Comparison of ENCODE assay signal across 7 cellular contexts in the genomic region with DNA sequence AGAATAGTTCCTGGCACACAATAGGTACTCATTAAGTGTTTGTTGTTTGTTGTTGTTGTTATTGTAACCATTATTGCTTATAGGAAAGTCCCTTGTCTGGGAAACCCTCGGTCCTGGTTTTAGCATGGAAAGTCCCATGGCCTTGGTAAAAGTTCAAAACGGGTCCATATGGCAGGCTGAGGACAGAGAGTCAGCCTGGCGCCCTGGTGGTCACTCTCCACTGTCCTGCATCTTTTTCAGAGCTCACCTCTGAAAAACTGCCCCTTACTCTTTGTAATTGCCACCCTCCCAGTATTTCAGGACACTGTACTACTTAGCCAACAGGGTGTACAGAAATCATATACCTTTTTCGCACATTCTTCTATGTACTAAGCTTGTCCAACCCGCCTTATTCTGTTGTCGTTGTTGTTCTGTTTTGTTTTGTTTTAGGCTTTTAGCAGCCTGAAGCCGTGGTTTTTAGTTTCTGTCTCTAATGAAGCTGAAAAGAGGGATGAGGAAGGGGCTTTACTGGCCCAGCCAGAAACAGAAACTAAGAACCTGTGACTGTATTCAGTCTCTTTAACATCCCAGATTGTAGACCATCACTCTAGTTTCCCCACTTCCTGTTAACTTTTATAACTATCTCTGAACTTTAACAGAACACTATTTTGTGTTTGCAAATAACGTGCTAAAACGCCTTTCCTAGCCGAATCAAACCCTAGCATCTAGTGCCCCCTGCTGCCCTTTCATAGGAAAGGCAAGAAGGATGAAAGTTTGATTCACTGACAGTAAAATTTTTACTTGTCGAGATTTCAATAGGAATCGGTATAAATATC. TPM values are rescaled to one million over a fixed set of nuclear protein-coding genes. Genes with fewer than 3 reads are reported as not detected.
DNase-seq lines count a peak whose midpoint lies in the region; ATAC-seq, FAIRE-seq and TF ChIP-seq lines count a peak whose summit lies in the region.

No MANE protein-coding gene starts in this region.

- H3K9me3 ChIP-seq in kidney (ENCODE audit: control insufficient read depth in 1 of 2, low read length in 2 of 2) = no peaks in the 10 kb centered on the region

- H3K4me1 ChIP-seq in kidney (ENCODE audit: control insufficient read depth in 1 of 2, insufficient read depth in 1 of 2, low read depth in 1 of 2, low read length in 2 of 2) = peaks cover 6 to 10% of the 10 kb centered on the region in 2 donors

- DNase-seq in NCI-H2029 (lab: John Stamatoyannopoulos, UW) = peak; percentile 35
- peak; percentile 31 for DNase-seq in UCSD-AML1 (lab: John Stamatoyannopoulos, UW; ENCODE audit: unreplicated experiment)
- DNase-seq in cardiac fibroblast (ENCODE audit: low read depth in 2 of 2) = peak; percentile 87 to 89
- no peak for DNase-seq in kidney
- peak; percentile 60 for DNase-seq in stimulated activated CD4-positive, alpha-beta T cell treated with anti-CD3 and anti-CD28 coated beads, Interleukin-1b, Interleukin-23, amount 100 ng/mL, for 48 hours

- H3K36me3 ChIP-seq in kidney (ENCODE audit: control insufficient read depth in 1 of 2, insufficient read depth in 2 of 2, low read length in 2 of 2) = no peaks in the 10 kb centered on the region

- peak overlapping the region in 1 of 2 donors; percentile 62 for H3K9ac ChIP-seq in kidney (ENCODE audit: low read length in 2 of 2)

- peak overlapping the region; percentile 72 to 80 for H3K4me3 ChIP-seq in cardiac fibroblast (replicated peaks in 1 of 2; ENCODE audit: low read depth in 2 of 2, low read length in 2 of 2)
- H3K4me3 ChIP-seq in kidney (ENCODE audit: low read length in 2 of 2) = peak overlapping the region; percentile 67 to 81

- FAIRE-seq in kidney (lab: Jason Lieb, UNC) = peak; percentile 93

- TF ChIP-seq CTCF in GM12872 (IDR thresholded peaks at IDR 0.05; ENCODE audit: insufficient read depth, low read depth, low read length) (peak; percentile 67), cardiac fibroblast (IDR thresholded peaks at IDR 0.05; ENCODE audit: low read depth, low read length) (peak; percentile 80), kidney (IDR thresholded peaks at IDR 0.05; ENCODE audit: borderline replicate concordance, extremely low read depth, insufficient read depth) (peak; percentile 93)

- intact Hi-C loops in kidney (cut with DNase I) = loop anchor here (5.0 kb wide), 1 partner anchor 251 kb away; no protein-coding TSS in a partner anchor

- H3K27ac ChIP-seq in kidney (ENCODE audit: low read depth in 2 of 2, low read length in 2 of 2) = peak overlapping the region in 1 of 2 donors; percentile 41

- peak; percentile 37 for ATAC-seq in HG02885 (IDR thresholded peaks at IDR 0.05; ENCODE audit: poor library complexity, unreplicated experiment)

RNA-seq across cellular contexts. Expression of gene TMEM14A, which starts 7.6 kb away (rescaled TPM):
- total RNA-seq in kidney = 23.8 TPM
- polyA plus RNA-seq in kidney (ENCODE audit: insufficient read depth, low read depth, low replicate concordance) = 48.8 TPM
